In the genomic region with DNA sequence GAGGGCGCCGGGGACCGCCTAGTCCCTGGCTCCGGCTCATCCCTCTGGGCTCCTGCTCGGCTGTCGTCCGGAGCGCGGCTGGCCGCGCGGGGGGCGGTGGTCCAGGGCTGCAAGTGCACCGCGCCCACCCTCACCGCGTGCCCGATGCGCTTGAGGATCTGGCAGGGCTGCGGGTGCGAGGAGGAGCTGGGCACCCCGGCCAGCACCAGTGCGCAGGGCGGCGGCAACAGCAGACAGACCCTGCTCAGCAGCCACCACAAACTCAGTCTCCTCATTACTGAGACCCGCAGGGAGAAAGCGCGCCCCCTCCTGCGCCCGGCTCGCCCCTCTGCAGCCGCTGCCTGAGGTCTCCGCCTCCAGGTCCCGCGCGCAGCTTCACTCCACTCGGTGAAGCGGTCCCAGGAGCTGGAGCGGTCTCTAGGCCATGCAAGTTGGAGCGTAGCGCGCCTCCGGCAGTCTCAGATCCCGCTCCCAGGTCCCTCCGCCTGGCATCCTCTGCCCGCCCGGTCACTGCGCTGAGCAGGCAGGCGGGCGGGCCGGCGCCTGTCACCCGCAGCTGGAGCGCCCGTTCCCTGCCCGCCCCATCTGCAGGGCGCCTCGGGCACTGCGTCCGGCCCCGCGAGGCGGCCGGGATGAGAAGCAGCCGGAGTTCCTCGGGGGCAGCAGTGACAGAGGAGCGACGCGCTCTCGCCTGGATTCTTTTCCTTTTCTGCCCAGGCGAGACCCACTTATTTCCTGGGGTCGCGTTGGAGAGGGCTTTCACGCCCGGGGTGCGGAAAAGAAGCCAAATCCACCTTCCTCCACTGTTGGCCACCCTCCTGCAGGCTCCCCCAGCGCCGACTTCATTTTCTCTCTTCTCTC, we compare ENCODE assay signal across 9 cellular contexts. TPM values are rescaled to one million over a fixed set of nuclear protein-coding genes. Genes with fewer than 3 reads are reported as not detected.
DNase-seq lines count a peak whose midpoint lies in the region; TF ChIP-seq lines count a peak whose summit lies in the region.
"Had no signal": no experiment of that assay in that cellular context is flagged by ENCODE, and none has a peak within 500 bp of the region (broad histone marks: within the 10 kb centered on the region; RNA-seq: fewer than 3 reads in every experiment).

No MANE protein-coding gene starts in this region.

- H2AK5ac ChIP-seq in trophoblast cell (ENCODE audit: low read length): no peak overlapping the region

- H3K9me2 ChIP-seq in PC-9 (ENCODE audit: insufficient read depth): no peaks in the 10 kb centered on the region

- no peak overlapping the region for H4K91ac ChIP-seq in trophoblast cell (ENCODE audit: low read depth, low read length)

- BruUV-seq in PC-9 (replicated peaks; lab: Mats Ljungman, UMichigan): no TSS peak

- H3K27ac ChIP-seq in trophoblast cell (ENCODE audit: low read depth, low read length): no peak overlapping the region
- no peak overlapping the region for H3K27ac ChIP-seq in PC-9
- H3K27ac ChIP-seq: left lung had no signal

- CTCF ChIA-PET in PC-9 (lab: Charles Lee): no interaction called here

- H2BK120ac ChIP-seq in trophoblast cell (ENCODE audit: insufficient read depth, low read length, poor library complexity): no peak overlapping the region

- H3K4me2 ChIP-seq in trophoblast cell (ENCODE audit: low read length) (peak overlapping the region; percentile 88), PC-9 (no peak overlapping the region)

- H3K4me3 ChIP-seq in trophoblast cell (ENCODE audit: low read depth, low read length): peak overlapping the region; percentile 54
- H3K4me3 ChIP-seq in PC-9: no peak overlapping the region

- H3K79me2 ChIP-seq in trophoblast cell (ENCODE audit: control insufficient read depth, insufficient read depth, low read length, poor library complexity) (no peaks in the 10 kb centered on the region), PC-9 (ENCODE audit: low read depth) (no peaks in the 10 kb centered on the region)

- H3F3A ChIP-seq in PC-9 (ENCODE audit: insufficient read depth, low read depth): no peaks in the 10 kb centered on the region

- H2AFZ ChIP-seq in trophoblast cell (ENCODE audit: insufficient read depth, low read length, poor library complexity) (peak overlapping the region; percentile 45), PC-9 (no peak overlapping the region)

- H4K8ac ChIP-seq in trophoblast cell (ENCODE audit: low read depth, low read length): no peak overlapping the region

- H2BK12ac ChIP-seq in trophoblast cell (ENCODE audit: low read length): no peak overlapping the region

- no peak overlapping the region for H3K14ac ChIP-seq in trophoblast cell (ENCODE audit: low read length)

- no peak overlapping the region for H3K4ac ChIP-seq in trophoblast cell (ENCODE audit: low read depth, low read length)

- H3K36me3 ChIP-seq in trophoblast cell (ENCODE audit: control insufficient read depth in 1 of 2, insufficient read depth in 2 of 2, low read length in 2 of 2) (no peaks in the 10 kb centered on the region), PC-9 (ENCODE audit: low read depth) (no peaks in the 10 kb centered on the region)
- H3K36me3 ChIP-seq: left lung had no signal

- no peak overlapping the region for H3K18ac ChIP-seq in trophoblast cell (ENCODE audit: low read length)

- WGBS in trophoblast cell (ENCODE audit: extremely low coverage, insufficient coverage, insufficient read length): no CpG with 5 or more reads among the region's 78 CpGs

- intact Hi-C loops in head of caudate nucleus (cut with DNase I) (no loop called here), PC-9 (cut with micrococcal nuclease; ENCODE audit: unreplicated experiment) (no loop called here)

- H3K9me3 ChIP-seq in trophoblast cell (ENCODE audit: insufficient read depth, low read depth, low read length) (peaks cover 3% of the 10 kb centered on the region), PC-9 (ENCODE audit: insufficient read depth, low read depth) (no peaks in the 10 kb centered on the region)
- H3K9me3 ChIP-seq: left lung had no signal

- no peaks in the 10 kb centered on the region for H4K20me1 ChIP-seq in PC-9 (ENCODE audit: insufficient read depth)

- no peak for TF ChIP-seq CTCF in PC-9 (conservative IDR thresholded peaks at IDR 0.05)

- no peak overlapping the region for H4K12ac ChIP-seq in trophoblast cell (ENCODE audit: low read depth, low read length)

- no peak overlapping the region for H3K9ac ChIP-seq in trophoblast cell (ENCODE audit: low read length)

- no peak overlapping the region for H3K23ac ChIP-seq in trophoblast cell (ENCODE audit: low read length)

- no peaks in the 10 kb centered on the region for H3K79me1 ChIP-seq in trophoblast cell (ENCODE audit: low read length)

- DNase-seq in ELF-1 (ENCODE audit: low read depth, low spot score): peak; percentile 26
- peak; percentile 42 for DNase-seq in NCI-H345 (lab: John Stamatoyannopoulos, UW)
- peak in 24 of 42 donors; percentile 5 to 56 (median 18) for DNase-seq in head of caudate nucleus
- DNase-seq in trophoblast cell: no peak
- DNase-seq in SIG-M5 (lab: John Stamatoyannopoulos, UW): no peak
- no peak for DNase-seq in COLO829 (ENCODE audit: low spot score)
- DNase-seq in OCI-M2 (lab: John Stamatoyannopoulos, UW; ENCODE audit: unreplicated experiment): no peak
- DNase-seq in PC-9: no peak

- H3K27me3 ChIP-seq in trophoblast cell (ENCODE audit: insufficient read depth, low read length) (peaks cover 16% of the 10 kb centered on the region), PC-9 (ENCODE audit: insufficient read depth, low read depth) (peaks cover 3% of the 10 kb centered on the region; the same call in 1 of the 2 replicates)

- POLR2A ChIA-PET in PC-9 (lab: Charles Lee; ENCODE audit: unreplicated experiment): no interaction called here

- H2BK5ac ChIP-seq in trophoblast cell (ENCODE audit: low read depth, low read length, poor library complexity): no peak overlapping the region

- H3K4me1 ChIP-seq in trophoblast cell (ENCODE audit: control insufficient read depth in 1 of 2, insufficient read depth in 2 of 2, low read length in 2 of 2) (peaks cover 10 to 12% of the 10 kb centered on the region in 2 experiments), PC-9 (replicated peaks; ENCODE audit: insufficient read depth) (no peaks in the 10 kb centered on the region)

RNA-seq across cellular contexts. Expression of a gene that starts 0.5 kb away (rescaled TPM):
- 0.03 and 0.07 TPM in 2 replicates for polyA plus RNA-seq in trophoblast cell (2013)
- total RNA-seq in PC-9 (2021): not detected in 2 replicates

Comparison
In these comparisons a context has a peak if more than half of its experiments do, and no peak if none do; other contexts are left out.
1. DNase-seq: peak in ELF-1 (single experiment), NCI-H345 (single experiment) and head of caudate nucleus (24 of 42); none in trophoblast cell (0 of 2), SIG-M5 (single experiment), COLO829 (single experiment), OCI-M2 (single experiment) and PC-9 (0 of 2).